22 cellular contexts compared by ENCODE assay signal in the genomic region with DNA sequence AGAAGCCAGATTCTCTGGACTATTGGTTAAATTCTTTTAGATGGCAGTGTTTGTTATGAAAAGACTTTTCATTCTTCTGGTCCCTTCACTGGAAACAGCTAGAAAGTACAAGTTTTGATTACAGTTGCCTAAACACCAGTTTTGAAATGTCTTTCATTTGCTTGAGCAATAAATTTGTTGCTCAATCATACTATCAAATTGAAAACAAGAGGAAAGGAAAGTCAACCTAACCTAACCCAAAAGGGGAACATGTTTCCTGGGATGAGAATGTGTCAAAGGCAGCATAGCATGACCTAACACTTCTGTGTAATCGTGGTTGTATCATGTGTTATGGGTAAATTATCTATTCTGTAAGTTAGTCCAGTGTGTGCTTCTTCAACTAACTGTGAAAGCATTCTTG.
DNase-seq lines count a peak whose midpoint lies in the region; ATAC-seq and TF ChIP-seq lines count a peak whose summit lies in the region.
"Had no signal": no experiment of that assay in that cellular context is flagged by ENCODE, and none has a peak within 500 bp of the region (broad histone marks: within the 10 kb centered on the region; RNA-seq: fewer than 3 reads in every experiment).

No MANE protein-coding gene starts in this region.

- peak; percentile 28 for ATAC-seq in omental fat pad (ENCODE audit: low FRiP score)
- ATAC-seq in HG03342 (IDR thresholded peaks at IDR 0.05; ENCODE audit: unreplicated experiment): no peak
- ATAC-seq: activated CD4-positive, alpha-beta T cell treated with anti-CD3 and anti-CD28 coated beads for 36 hours had no signal

- DNase-seq in AML-193 (lab: John Stamatoyannopoulos, UW) (peak; percentile 85 to 86), NB4 (ENCODE audit: low read depth) (peak; percentile 33), epithelial cell of esophagus (ENCODE audit: low read depth) (peak; percentile 23), omental fat pad (ENCODE audit: low spot score) (no peak), NCI-H1092 treated with DMSO at 0.1 percent for 48 hours (lab: John Stamatoyannopoulos, UW) (no peak), SHP77 (lab: John Stamatoyannopoulos, UW) (no peak), head of caudate nucleus (no peak)
- DNase-seq: activated CD4-positive, alpha-beta T cell treated with anti-CD3 and anti-CD28 coated beads for 36 hours; activated naive CD4-positive, alpha-beta T cell treated with anti-CD3 and anti-CD28 coated beads, Interleukin-2, amount 10 ng/mL, durations not matched to agents 7 days and 5 days; activated T-cell treated with anti-CD3 and anti-CD28 coated beads, Interleukin-2, amount 50 U/mL, for 48 hours; aorta; CD4-positive, CD25-positive, alpha-beta regulatory T cell; DMS 273 treated with DMSO at 0.1 percent for 48 hours; dorsolateral prefrontal cortex; NCI-H1694; NCI-H2171; NCI-H526; SJCRH30; stimulated activated CD4-positive, alpha-beta T cell treated with anti-CD3 and anti-CD28 coated beads, Interleukin-15, amount 100 ng/mL, for 24 hours; stomach; upper lobe of left lung had no signal

- TF ChIP-seq POLR2A in NB4 (IDR thresholded peaks at IDR 0.05; ENCODE audit: extremely low read depth, insufficient read length): no peak

- no peak for TF ChIP-seq CTCF in NB4 (IDR thresholded peaks at IDR 0.05; ENCODE audit: low read depth, low read length)
- no peak for TF ChIP-seq CTCF in epithelial cell of esophagus (IDR thresholded peaks at IDR 0.05; ENCODE audit: insufficient read depth, low read depth, low read length, missing control alignments)
- TF ChIP-seq CTCF in omental fat pad (IDR thresholded peaks at IDR 0.05): no peak

- intact Hi-C loops in head of caudate nucleus (cut with DNase I): no loop called here

- H3K4me3 ChIP-seq in NB4 (ENCODE audit: low read depth, low read length): no peak overlapping the region
- no peak overlapping the region for H3K4me3 ChIP-seq in epithelial cell of esophagus (ENCODE audit: low read length)
- H3K4me3 ChIP-seq: dorsolateral prefrontal cortex, SJCRH30, stomach, upper lobe of left lung had no signal

Comparison
In these comparisons a context has a peak if more than half of its experiments do, and no peak if none do; other contexts are left out.
1. DNase-seq: peak in AML-193 (2 of 2), NB4 (single experiment) and epithelial cell of esophagus (single experiment); none in omental fat pad (single experiment), NCI-H1092 treated with DMSO at 0.1 percent for 48 hours (single experiment), SHP77 (0 of 2) and head of caudate nucleus (0 of 42).